ENCODE assay signal across 22 cellular contexts in the genomic region with DNA sequence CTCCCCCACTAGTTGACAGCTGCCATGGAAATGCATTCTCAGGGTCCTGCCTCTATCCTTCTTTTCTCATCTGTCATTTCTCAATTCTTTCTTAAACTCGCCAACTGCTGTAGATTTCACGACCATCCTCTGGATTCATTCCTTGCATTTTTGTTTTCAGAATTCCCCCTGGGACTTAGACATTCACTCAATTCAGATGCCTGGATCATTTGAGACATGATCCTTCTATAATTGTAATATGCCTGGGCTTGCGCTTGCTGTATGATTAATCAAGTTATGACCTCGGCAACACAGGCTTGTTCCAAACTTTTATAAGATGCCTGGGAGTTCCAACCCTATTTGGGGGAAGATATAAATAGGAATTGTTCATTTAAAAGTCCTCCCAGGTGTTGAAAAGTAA.
"Had no signal": no experiment of that assay in that cellular context is flagged by ENCODE, and none has a peak within 500 bp of the region (broad histone marks: within the 10 kb centered on the region; RNA-seq: fewer than 3 reads in every experiment).

No MANE protein-coding gene starts in this region.

- H3K27ac Mint-ChIP-seq: dendritic cell treated with granulocyte-macrophage colony-stimulating factor and Interleukin-4, amounts not matched to agents 40 ng/mL and 50 ng/mL, for 4 days; effector memory CD8-positive, alpha-beta T cell; natural killer cell treated with Interleukin-12 subunit alpha and Interleukin-12 subunit beta and Interleukin-15 and Interleukin-18, amount 100 ng/mL, for 72 hours; neural progenitor cell; stimulated activated effector memory CD8-positive, alpha-beta T cell treated with anti-CD3 and anti-CD28 coated beads, Interleukin-12 subunit alpha, Interleukin-12 subunit beta, amount 100 ng/mL, for 72 hours had no signal

- H3K36me3 ChIP-seq: esophagus squamous epithelium, gastrocnemius medialis, heart right ventricle, neural progenitor cell, ovary, right atrium auricular region, sigmoid colon, tibial artery, upper lobe of left lung, uterus had no signal

- H3K27me3 Mint-ChIP-seq: dendritic cell treated with granulocyte-macrophage colony-stimulating factor and Interleukin-4, amounts not matched to agents 40 ng/mL and 50 ng/mL, for 4 days had no signal

- FAIRE-seq: islet of Langerhans had no signal

- H3K4me3 Mint-ChIP-seq: dendritic cell treated with granulocyte-macrophage colony-stimulating factor and Interleukin-4, amounts not matched to agents 40 ng/mL and 50 ng/mL, for 4 days; effector memory CD8-positive, alpha-beta T cell; natural killer cell treated with Interleukin-12 subunit alpha and Interleukin-12 subunit beta and Interleukin-15 and Interleukin-18, amount 100 ng/mL, for 72 hours; neural progenitor cell; stimulated activated effector memory CD8-positive, alpha-beta T cell treated with anti-CD3 and anti-CD28 coated beads, Interleukin-12 subunit alpha, Interleukin-12 subunit beta, amount 100 ng/mL, for 72 hours had no signal

- DNase-seq: effector memory CD8-positive, alpha-beta T cell; esophagus squamous epithelium; gastrocnemius medialis; heart right ventricle; hypothalamus; mucosa of descending colon; nucleus accumbens; ovary; sigmoid colon; stimulated activated CD4-positive, alpha-beta T cell treated with anti-CD3 and anti-CD28 coated beads, Interleukin-4, amount 100 ng/mL, for 1 hour; stimulated activated CD8-positive, alpha-beta memory T cell treated with anti-CD3 and anti-CD28 coated beads, Interleukin-4, amount 100 ng/mL, for 48 hours; stimulated activated naive CD8-positive, alpha-beta T cell treated with anti-CD3 and anti-CD28 coated beads, Interleukin-15, Interleukin-2, amounts not matched to agents 100 U/mL and 50 U/mL, for 24 hours; tibial artery; upper lobe of left lung; uterus had no signal

- H3K27me3 ChIP-seq: gastrocnemius medialis, heart right ventricle, neural progenitor cell, ovary, right atrium auricular region, sigmoid colon, tibial artery, upper lobe of left lung, uterus had no signal

- H3K9ac ChIP-seq: neural progenitor cell had no signal

- ATAC-seq: effector memory CD8-positive, alpha-beta T cell; gastrocnemius medialis; heart right ventricle; left lobe of liver; mucosa of descending colon; natural killer cell treated with Interleukin-12 subunit alpha and Interleukin-12 subunit beta and Interleukin-15 and Interleukin-18, amount 100 ng/mL, for 72 hours; stimulated activated effector memory CD8-positive, alpha-beta T cell treated with anti-CD3 and anti-CD28 coated beads, Interleukin-12 subunit alpha, Interleukin-12 subunit beta, amount 100 ng/mL, for 72 hours; stimulated activated naive CD8-positive, alpha-beta T cell treated with anti-CD3 and anti-CD28 coated beads, Interleukin-15, Interleukin-2, amounts not matched to agents 100 U/mL and 50 U/mL, for 24 hours had no signal

- H3K9me3 ChIP-seq: esophagus squamous epithelium, gastrocnemius medialis, heart right ventricle, mucosa of descending colon, ovary, right atrium auricular region, sigmoid colon, tibial artery, upper lobe of left lung, uterus had no signal

- H3K36me3 Mint-ChIP-seq: natural killer cell treated with Interleukin-12 subunit alpha and Interleukin-12 subunit beta and Interleukin-15 and Interleukin-18, amount 100 ng/mL, for 72 hours; neural progenitor cell; stimulated activated effector memory CD8-positive, alpha-beta T cell treated with anti-CD3 and anti-CD28 coated beads, Interleukin-12 subunit alpha, Interleukin-12 subunit beta, amount 100 ng/mL, for 72 hours had no signal

- H3K4me1 Mint-ChIP-seq: neural progenitor cell; stimulated activated effector memory CD8-positive, alpha-beta T cell treated with anti-CD3 and anti-CD28 coated beads, Interleukin-12 subunit alpha, Interleukin-12 subunit beta, amount 100 ng/mL, for 72 hours had no signal

- H3K9me3 Mint-ChIP-seq: dendritic cell treated with granulocyte-macrophage colony-stimulating factor and Interleukin-4, amounts not matched to agents 40 ng/mL and 50 ng/mL, for 4 days; effector memory CD8-positive, alpha-beta T cell; stimulated activated effector memory CD8-positive, alpha-beta T cell treated with anti-CD3 and anti-CD28 coated beads, Interleukin-12 subunit alpha, Interleukin-12 subunit beta, amount 100 ng/mL, for 72 hours had no signal

- H3K4me3 ChIP-seq: esophagus squamous epithelium, gastrocnemius medialis, heart right ventricle, mucosa of descending colon, neural progenitor cell, ovary, right atrium auricular region, sigmoid colon, tibial artery, upper lobe of left lung, uterus had no signal

- H3K4me2 ChIP-seq: neural progenitor cell had no signal

- H3K27ac ChIP-seq: esophagus squamous epithelium, gastrocnemius medialis, heart right ventricle, neural progenitor cell, ovary, right atrium auricular region, sigmoid colon, tibial artery, upper lobe of left lung, uterus had no signal

- H3K4me1 ChIP-seq: esophagus squamous epithelium, gastrocnemius medialis, heart right ventricle, right atrium auricular region, sigmoid colon, tibial artery, upper lobe of left lung, uterus had no signal

- H2AFZ ChIP-seq: neural progenitor cell had no signal
